In the genomic region with DNA sequence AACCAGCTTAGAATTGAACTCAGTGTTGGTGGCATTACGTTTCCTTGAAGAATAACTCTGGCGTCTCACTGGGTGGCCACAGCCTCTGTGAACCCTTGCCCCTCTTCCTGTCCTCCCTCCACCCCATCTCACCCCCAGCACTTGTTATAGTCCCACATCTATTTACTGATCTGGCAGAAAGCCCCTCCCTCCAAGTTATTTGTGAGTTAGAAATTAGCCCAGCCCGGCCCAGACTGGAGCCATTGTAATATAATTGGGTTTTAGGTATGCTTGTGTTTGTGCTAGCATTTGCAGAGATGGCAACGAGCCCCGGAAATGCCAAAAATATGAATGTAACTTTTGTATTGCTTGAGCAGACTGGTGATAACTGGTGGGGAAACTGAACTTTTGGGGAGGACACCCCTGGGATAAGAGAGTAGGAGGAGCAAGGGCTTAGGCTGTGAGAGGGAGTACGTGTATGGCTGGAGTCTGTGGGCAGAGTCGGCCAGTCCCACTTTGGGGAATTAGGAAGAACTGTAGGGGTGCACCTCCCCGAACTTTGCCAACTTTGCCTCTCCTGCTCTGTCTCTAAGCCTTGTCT, we compare ENCODE assay signal across 17 cellular contexts. TPM values are rescaled to one million over a fixed set of nuclear protein-coding genes. Genes with fewer than 3 reads are reported as not detected.
DNase-seq lines count a peak whose midpoint lies in the region; ATAC-seq and TF ChIP-seq lines count a peak whose summit lies in the region.
"Had no signal": no experiment of that assay in that cellular context is flagged by ENCODE, and none has a peak within 500 bp of the region (broad histone marks: within the 10 kb centered on the region; RNA-seq: fewer than 3 reads in every experiment).

No MANE protein-coding gene starts in this region.

- H3K18ac ChIP-seq in neuronal stem cell (ENCODE audit: low read length), result peak overlapping the region; percentile 24

- no peak overlapping the region for H4K91ac ChIP-seq in neuronal stem cell (ENCODE audit: low read depth, low read length, poor library complexity)

- no peak overlapping the region for H3K14ac ChIP-seq in neuronal stem cell (ENCODE audit: low read length)

- no peak for ATAC-seq in left cardiac atrium
- ATAC-seq in aorta (ENCODE audit: low FRiP score), result no peak
- no peak for ATAC-seq in GM19395 (IDR thresholded peaks at IDR 0.05; ENCODE audit: unreplicated experiment)
- ATAC-seq: A549, HepG2, mucosa of descending colon had no signal

- DNase-seq in left cardiac atrium, result peak; percentile 17
- no peak for DNase-seq in right atrium auricular region (ENCODE audit: low spot score)
- DNase-seq in epithelial cell of prostate (ENCODE audit: low read depth, low spot score), result no peak
- no peak for DNase-seq in neuronal stem cell (ENCODE audit: low spot score)
- peak in 1 of 2 donors; percentile 61 for DNase-seq in aorta
- DNase-seq in UCSD-AML1 (lab: John Stamatoyannopoulos, UW; ENCODE audit: unreplicated experiment), result no peak
- DNase-seq in NCI-H1436 treated with DMSO at 0.1 percent for 48 hours (lab: John Stamatoyannopoulos, UW), result no peak
- DNase-seq: anterior cingulate cortex; effector CD4-positive, alpha-beta T cell; NCI-H1092; NK-92 treated with Interleukin-12 subunit alpha and Interleukin-12 subunit beta, amount 100 ng/mL, for 24 hours; SJCRH30 had no signal

- H3K36me3 ChIP-seq in right atrium auricular region (no peaks in the 10 kb centered on the region), neuronal stem cell (replicated peaks in 1 of 2; ENCODE audit: control insufficient read depth in 2 of 2, insufficient read depth in 2 of 2, low read length in 2 of 2) (peaks cover 11 to 13% of the 10 kb centered on the region in 2 donors), aorta (ENCODE audit: control insufficient read depth in 1 of 2, insufficient read depth in 2 of 2, low read length in 1 of 2) (no peaks in the 10 kb centered on the region)
- H3K36me3 ChIP-seq: prostate gland, SJCRH30 had no signal

- H2AK5ac ChIP-seq in neuronal stem cell (ENCODE audit: low read depth, low read length), result no peak overlapping the region

- no peaks in the 10 kb centered on the region for H3K79me1 ChIP-seq in neuronal stem cell (ENCODE audit: low read depth, low read length)

- H3K27me3 ChIP-seq in right atrium auricular region, result no peaks in the 10 kb centered on the region
- no peaks in the 10 kb centered on the region for H3K27me3 ChIP-seq in neuronal stem cell (ENCODE audit: control insufficient read depth in 3 of 3, insufficient read depth in 3 of 3, low read depth in 1 of 3, low read length in 3 of 3)
- H3K27me3 ChIP-seq in aorta (ENCODE audit: control insufficient read depth in 1 of 2, insufficient read depth in 2 of 2, low read length in 1 of 2), result no peaks in the 10 kb centered on the region
- H3K27me3 ChIP-seq: SJCRH30 had no signal

- no peak overlapping the region for H2BK120ac ChIP-seq in neuronal stem cell (ENCODE audit: low read depth, low read length)

- H3K9me3 ChIP-seq in right atrium auricular region, result no peaks in the 10 kb centered on the region
- H3K9me3 ChIP-seq in neuronal stem cell (replicated peaks in 1 of 2; ENCODE audit: control insufficient read depth in 2 of 2, insufficient read depth in 1 of 2, low read depth in 1 of 2, low read length in 2 of 2), result no peaks in the 10 kb centered on the region
- H3K9me3 ChIP-seq in aorta (ENCODE audit: control insufficient read depth, low read length), result no peaks in the 10 kb centered on the region
- H3K9me3 ChIP-seq: A549, mucosa of descending colon, prostate gland, SJCRH30 had no signal

- no peak for TF ChIP-seq CTCF in right atrium auricular region (IDR thresholded peaks at IDR 0.05)

- H3K9ac ChIP-seq in neuronal stem cell (ENCODE audit: low read depth, low read length, poor library complexity), result no peak overlapping the region

- no peak overlapping the region for H3K23ac ChIP-seq in neuronal stem cell (ENCODE audit: low read depth, low read length, poor library complexity)

- H2BK5ac ChIP-seq in neuronal stem cell (ENCODE audit: low read length), result no peak overlapping the region

- H4K8ac ChIP-seq in neuronal stem cell (ENCODE audit: low read depth, low read length), result peak overlapping the region; percentile 29

- H3K4me1 ChIP-seq in right atrium auricular region (peaks cover 0 to 79% of the 10 kb centered on the region in 2 donors), neuronal stem cell (ENCODE audit: control insufficient read depth in 2 of 2, insufficient read depth in 1 of 2, low read depth in 1 of 2, low read length in 2 of 2) (peaks cover 40 to 41% of the 10 kb centered on the region in 2 donors), aorta (ENCODE audit: control insufficient read depth in 1 of 2, insufficient read depth in 2 of 2, low read length in 2 of 2) (peaks cover 4 to 7% of the 10 kb centered on the region in 2 donors)

- peak overlapping the region in 1 of 2 donors; percentile 32 for H3K27ac ChIP-seq in right atrium auricular region
- H3K27ac ChIP-seq in epithelial cell of prostate, result peak overlapping the region; percentile 68
- H3K27ac ChIP-seq in neuronal stem cell (replicated peaks; ENCODE audit: low read length), result no peak overlapping the region
- peak overlapping the region; percentile 38 to 77 for H3K27ac ChIP-seq in aorta (ENCODE audit: low read depth in 1 of 2, low read length in 2 of 2)
- H3K27ac ChIP-seq: A549, prostate gland, SJCRH30 had no signal

- H3K4me3 ChIP-seq in right atrium auricular region, result no peak overlapping the region
- H3K4me3 ChIP-seq in neuronal stem cell (ENCODE audit: low read length in 2 of 2), result no peak overlapping the region
- H3K4me3 ChIP-seq in aorta (ENCODE audit: low read length in 2 of 2), result no peak overlapping the region
- H3K4me3 ChIP-seq: A549, mucosa of descending colon, prostate gland, SJCRH30 had no signal

- no peak overlapping the region for H3K4ac ChIP-seq in neuronal stem cell (ENCODE audit: low read length)

- H2AFZ ChIP-seq in neuronal stem cell (ENCODE audit: low read length), result no peak overlapping the region

- H3K4me2 ChIP-seq in neuronal stem cell (ENCODE audit: insufficient read depth, low read length, poor library complexity, severe bottlenecking), result no peak overlapping the region
- H3K4me2 ChIP-seq: A549 had no signal

- H2BK15ac ChIP-seq in neuronal stem cell (ENCODE audit: low read length), result no peak overlapping the region

- WGBS in neuronal stem cell (ENCODE audit: extremely low coverage in 2 of 2, insufficient read length in 2 of 2, insufficient replicate concordance in 1 of 2), 2 donors, result no CpG with 5 or more reads among the region's 8 CpGs
- WGBS in aorta, 2 donors, result 33 to 37% methylated on average over 8 of the region's 8 CpGs

- no peak overlapping the region for H2BK12ac ChIP-seq in neuronal stem cell (ENCODE audit: low read length)

- intact Hi-C loops in left cardiac atrium (cut with DNase I) (no loop called here), aorta (cut with DNase I) (no loop called here)

RNA-seq across cellular contexts. Expression of gene TRIM8, which starts 19.4 kb away (rescaled TPM):
- total RNA-seq in left cardiac atrium (100 to 1,000 TPM; 104 to 108 TPM), right atrium auricular region (100 to 1,000 TPM; 106 to 125 TPM), aorta (100 to 1,000 TPM; 126 to 189 TPM)
- 33.0 TPM for polyA plus RNA-seq in neuronal stem cell (2013, experiment 1 of 2)
- 34.2 TPM for polyA plus RNA-seq in neuronal stem cell (2013, experiment 2 of 2)
- 10 to 100 TPM; 40.6 to 72.4 TPM for polyA plus RNA-seq in aorta
